Comparison of ENCODE assay signal across 11 cellular contexts in genomic region chr1:161197560-161198205, GRCh38. TPM values are rescaled to one million over a fixed set of nuclear protein-coding genes. Genes with fewer than 3 reads are reported as not detected.
DNase-seq lines count a peak whose midpoint lies in the region; ATAC-seq and TF ChIP-seq lines count a peak whose summit lies in the region.
"Had no signal": no experiment of that assay in that cellular context is flagged by ENCODE, and none has a peak within 500 bp of the region (broad histone marks: within the 10 kb centered on the region; RNA-seq: fewer than 3 reads in every experiment).

No MANE protein-coding gene starts in this region.

- ATAC-seq in GM18861 (IDR thresholded peaks at IDR 0.05; ENCODE audit: unreplicated experiment) = no peak

- no peaks in the 10 kb centered on the region for H3K9me3 ChIP-seq in right atrium auricular region

- H3K36me3 ChIP-seq in BJ (ENCODE audit: control insufficient read depth, insufficient read depth, low read length) (peaks cover 5% of the 10 kb centered on the region), right atrium auricular region (peaks cover 30% of the 10 kb centered on the region), rectal smooth muscle tissue (ENCODE audit: control insufficient read depth, insufficient read depth, low read length) (no peaks in the 10 kb centered on the region)

- no peak overlapping the region for H3K9ac ChIP-seq in rectal smooth muscle tissue (ENCODE audit: low read length)

- H3K27ac ChIP-seq in adipose tissue (ENCODE audit: low read depth, low read length) = peak overlapping the region; percentile 80
- peak overlapping the region; percentile 93 to 99 for H3K27ac ChIP-seq in right atrium auricular region
- peak overlapping the region; percentile 76 for H3K27ac ChIP-seq in rectal smooth muscle tissue (ENCODE audit: low read depth, low read length)

- WGBS in adipose tissue, 3 donors = 52 to 63% (median 61%) methylated on average over 11 of the region's 11 CpGs

- H3K27me3 ChIP-seq in BJ (ENCODE audit: control insufficient read depth, insufficient read depth, low read length) = no peaks in the 10 kb centered on the region
- no peaks in the 10 kb centered on the region for H3K27me3 ChIP-seq in right atrium auricular region
- no peaks in the 10 kb centered on the region for H3K27me3 ChIP-seq in rectal smooth muscle tissue (ENCODE audit: control insufficient read depth, insufficient read depth, low read length)

- TF ChIP-seq CTCF in BJ (IDR thresholded peaks at IDR 0.05; ENCODE audit: insufficient read depth, low read depth, low read length) (no peak), right atrium auricular region (IDR thresholded peaks at IDR 0.05) (no peak)

- no peak for DNase-seq in BJ (ENCODE audit: low read depth)
- no peak for DNase-seq in right atrium auricular region (ENCODE audit: low spot score)
- no peak for DNase-seq in activated CD4-positive, alpha-beta T cell treated with anti-CD3 and anti-CD28 coated beads, Interleukin-2, amount 50 U/mL, for 48 hours
- DNase-seq in stimulated activated CD8-positive, alpha-beta memory T cell treated with anti-CD3 and anti-CD28 coated beads, Interleukin-4, amount 100 ng/mL, for 48 hours = no peak
- no peak for DNase-seq in activated CD4-positive, alpha-beta T cell treated with anti-CD3 and anti-CD28 coated beads for 48 hours
- DNase-seq: activated naive CD4-positive, alpha-beta T cell treated with anti-CD3 and anti-CD28 coated beads for 36 hours; T-helper 9 cell had no signal

- H3K4me1 ChIP-seq in right atrium auricular region (peaks cover 0 to 79% of the 10 kb centered on the region in 2 donors), rectal smooth muscle tissue (ENCODE audit: control insufficient read depth, insufficient read depth, low read length) (peaks cover 40% of the 10 kb centered on the region)

- H3K4me3 ChIP-seq in BJ (ENCODE audit: low read depth, low read length) = peak overlapping the region; percentile 40
- peak overlapping the region; percentile 48 to 55 for H3K4me3 ChIP-seq in right atrium auricular region
- H3K4me3 ChIP-seq in rectal smooth muscle tissue (ENCODE audit: low read length) = peak overlapping the region; percentile 57

- CTCF ChIA-PET in BJ (lab: Yijun Ruan, JAX) = interaction anchor here (0.6 to 2.9 kb wide), 10 partner anchors 9 to 32 kb away, joined by 3 to 18 read pairs (median 3); partner anchors contain the start of genes B4GALT3, PPOX and TOMM40L

- POLR2A ChIA-PET in BJ (lab: Charles Lee) = no interaction called here

RNA-seq across cellular contexts. Expression of gene ADAMTS4, which starts 1.2 kb away (rescaled TPM):
- polyA plus RNA-seq in BJ (2011; rRNA removed) = 0.99 and 1.3 TPM in 2 replicates
- 4.1 and 4.2 TPM in 2 replicates for polyA minus RNA-seq in BJ (2011; rRNA and poly(A)+ RNA removed)
- polyA plus RNA-seq in adipose tissue = 100 to 1,000 TPM in 1 of 3 donors, 10 to 100 TPM in 1, 1 to 10 TPM in 1; 5.9 to 188 (median 37.3) TPM
- 10 to 100 TPM; 12.6 to 19.5 TPM for total RNA-seq in right atrium auricular region
- total RNA-seq: HT-29 had no signal

RNA-seq across cellular contexts. Expression of gene NDUFS2, which starts 4.5 kb away (rescaled TPM):
- polyA plus RNA-seq in BJ (2011; rRNA removed) (129 TPM in 2 replicates), adipose tissue (100 to 1,000 TPM in 1 of 3 donors, 10 to 100 TPM in 2; 68.4 to 163 (median 86.3) TPM)
- 91.0 and 163 TPM in 2 replicates for polyA minus RNA-seq in BJ (2011; rRNA and poly(A)+ RNA removed)
- 100 to 1,000 TPM; 148 to 311 TPM for total RNA-seq in right atrium auricular region

RNA-seq across cellular contexts. Expression of gene FCER1G, which starts 17.4 kb away (rescaled TPM):
- polyA plus RNA-seq in BJ (2011; rRNA removed) (0.38 and 0.47 TPM in 2 replicates), adipose tissue (100 to 1,000 TPM in 2 of 3 donors, 10 to 100 TPM in 1; 28.6 to 258 (median 227) TPM)
- 0.77 TPM in 1 of 2 replicates, not detected in the other for polyA minus RNA-seq in BJ (2011; rRNA and poly(A)+ RNA removed)
- total RNA-seq in right atrium auricular region = 10 to 100 TPM; 16.8 to 77.8 TPM
- total RNA-seq: HT-29 had no signal

RNA-seq across cellular contexts. Expression of gene B4GALT3, which starts 20.4 kb away (rescaled TPM):
- polyA plus RNA-seq in BJ (2011; rRNA removed) (24.7 and 39.0 TPM in 2 replicates), adipose tissue (10 to 100 TPM; 23.7 to 36.1 (median 26.4) TPM)
- polyA minus RNA-seq in BJ (2011; rRNA and poly(A)+ RNA removed) = 14.4 and 18.5 TPM in 2 replicates
- total RNA-seq in right atrium auricular region = 10 to 100 TPM; 24.3 to 32.7 TPM

RNA-seq across cellular contexts. Expression of gene APOA2, which starts 25.7 kb away (rescaled TPM):
- polyA plus RNA-seq in BJ (2011; rRNA removed) (not detected in 2 replicates), adipose tissue (not detected)
- not detected in 2 replicates for polyA minus RNA-seq in BJ (2011; rRNA and poly(A)+ RNA removed)
- not detected for total RNA-seq in right atrium auricular region
- total RNA-seq: activated naive CD4-positive, alpha-beta T cell treated with anti-CD3 and anti-CD28 coated beads for 36 hours; HT-29 had no signal

Comparison
In these comparisons a context has a peak if more than half of its experiments do, and no peak if none do; other contexts are left out.
1. RNA of gene FCER1G, which starts 17.4 kb away (polyA plus RNA-seq): 28.6 to 258 TPM in adipose tissue; 0.38 to 0.47 TPM in BJ; every median in the first group is over 10 times any median in the second.
2. Peak in every context shown above with its lines, with median percentiles within 50 percentile points of each other: H3K4me3 ChIP-seq and H3K27ac ChIP-seq.